In the genomic region with DNA sequence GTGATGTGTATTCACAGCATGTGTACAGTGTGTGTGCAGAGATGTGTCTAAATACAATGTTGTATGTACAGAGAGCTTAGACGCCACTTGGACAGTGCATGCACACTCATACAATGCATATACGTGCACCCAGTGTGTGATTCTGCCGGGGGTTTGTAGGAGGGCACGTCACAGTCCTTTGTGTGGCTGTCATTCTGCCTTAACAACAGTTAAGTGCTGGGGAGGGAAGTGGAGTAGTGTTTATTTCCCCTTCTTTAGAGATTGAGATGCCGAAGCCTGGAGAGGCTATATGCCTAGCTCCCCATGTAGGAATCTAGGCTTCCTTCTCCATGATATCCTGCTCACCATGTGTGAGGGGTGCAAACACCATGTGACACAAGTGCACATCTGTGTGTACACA, we compare ENCODE assay signal across 29 cellular contexts. TPM values are rescaled to one million over a fixed set of nuclear protein-coding genes. Genes with fewer than 3 reads are reported as not detected.
"Had no signal": no experiment of that assay in that cellular context is flagged by ENCODE, and none has a peak within 500 bp of the region (broad histone marks: within the 10 kb centered on the region; RNA-seq: fewer than 3 reads in every experiment).

No MANE protein-coding gene starts in this region.

- FAIRE-seq: astrocyte had no signal

- H3K27me3 ChIP-seq: cardiac muscle cell had no signal

- ATAC-seq: activated CD4-positive, alpha-beta T cell treated with anti-CD3 and anti-CD28 coated beads for 36 hours; activated T-helper 17 cell treated with anti-CD3 and anti-CD28 coated beads, Interleukin-2, amount 50 U/mL, for 72 hours; Panc1 had no signal

- H3K9ac ChIP-seq: KMS-11, SK-N-SH had no signal

- H3K36me3 ChIP-seq: brain microvascular endothelial cell, cardiac muscle cell, SJCRH30 had no signal

- DNase-seq: activated CD4-positive, alpha-beta memory T cell treated with anti-CD3 and anti-CD28 coated beads, Interleukin-2, amount 10 ng/mL, durations not matched to agents 7 days and 5 days; activated CD4-positive, alpha-beta T cell treated with anti-CD3 and anti-CD28 coated beads for 36 hours; activated CD4-positive, alpha-beta T cell treated with anti-CD3 and anti-CD28 coated beads, Interleukin-2, amount 50 U/mL, for 1 hour; activated gamma-delta T cell; activated naive CD4-positive, alpha-beta T cell treated with anti-CD3 and anti-CD28 coated beads for 36 hours; activated T-cell treated with anti-CD3 and anti-CD28 coated beads for 4 hours; activated T-cell treated with anti-CD3 and anti-CD28 coated beads, Interleukin-2, amount 50 U/mL, for 48 hours; amygdala; brain microvascular endothelial cell; NCI-H1048; NCI-H146; NCI-H187 treated with DMSO at 0.1 percent for 48 hours; NCI-H2081 treated with DMSO at 0.1 percent for 48 hours; NCI-H345; NCI-H510A; NCI-H526 treated with DMSO at 0.1 percent for 48 hours; OCI-M1; RPMI8226; SJCRH30; SK-N-SH; T-helper 1 cell had no signal

- H3K27ac ChIP-seq: brain microvascular endothelial cell, cardiac muscle cell, KMS-11, SJCRH30, VCaP had no signal

- H3K4me2 ChIP-seq: KMS-11, SK-N-SH had no signal

- H3K9me3 ChIP-seq: SJCRH30, SK-N-SH had no signal

- H3K9me2 ChIP-seq: SK-N-SH had no signal

- H3K4me3 ChIP-seq: cardiac muscle cell, SJCRH30 had no signal

RNA-seq across cellular contexts. Expression of gene MDFI, which starts 38.1 kb away (rescaled TPM):
- total RNA-seq: activated CD4-positive, alpha-beta memory T cell treated with anti-CD3 and anti-CD28 coated beads, Interleukin-2, amount 10 ng/mL, durations not matched to agents 7 days and 5 days; activated CD4-positive, alpha-beta T cell treated with anti-CD3 and anti-CD28 coated beads for 36 hours; activated CD8-positive, alpha-beta memory T cell treated with anti-CD3 and anti-CD28 coated beads for 36 hours; activated naive CD4-positive, alpha-beta T cell treated with anti-CD3 and anti-CD28 coated beads for 36 hours; activated T-helper 17 cell treated with anti-CD3 and anti-CD28 coated beads, Interleukin-2, amount 50 U/mL, for 72 hours; T-helper 2 cell treated with Interferon-gamma antibody and Interleukin-4, amounts not matched to agents 100 ng/mL and 5 ng/mL, for 36 hours had no signal
